Comparison of ENCODE assay signal across 17 cellular contexts in genomic region chr1:41608242-41608641, GRCh38.
DNase-seq lines count a peak whose midpoint lies in the region; ATAC-seq and TF ChIP-seq lines count a peak whose summit lies in the region.
"Had no signal": no experiment of that assay in that cellular context is flagged by ENCODE, and none has a peak within 500 bp of the region (broad histone marks: within the 10 kb centered on the region; RNA-seq: fewer than 3 reads in every experiment).

No MANE protein-coding gene starts in this region.

- ATAC-seq in Right ventricle myocardium superior (ENCODE audit: poor library complexity) (peak; percentile 36), lower lobe of right lung (peak; percentile 70 to 74), aorta (ENCODE audit: low FRiP score) (peak; percentile 31), GM21390 (IDR thresholded peaks at IDR 0.05; ENCODE audit: unreplicated experiment) (no peak), GM18907 (IDR thresholded peaks at IDR 0.05; ENCODE audit: unreplicated experiment) (no peak)
- ATAC-seq in central memory CD8-positive, alpha-beta T cell (replicated peaks; ENCODE audit: extremely low read depth, poor library complexity, severe bottlenecking) = no peak
- ATAC-seq: T-helper 17 cell had no signal

- H3K4me3 ChIP-seq in left ventricle myocardium inferior (no peak overlapping the region), lower lobe of right lung (no peak overlapping the region), aorta (ENCODE audit: low read length in 2 of 2) (no peak overlapping the region)
- H3K4me3 ChIP-seq: cardiac muscle cell had no signal

- H3K4me1 ChIP-seq in left ventricle myocardium inferior (peaks cover 8% of the 10 kb centered on the region), lower lobe of right lung (peaks cover 17% of the 10 kb centered on the region), aorta (ENCODE audit: control insufficient read depth in 1 of 2, insufficient read depth in 2 of 2, low read length in 2 of 2) (no peaks in the 10 kb centered on the region)
- H3K4me1 ChIP-seq: Caco-2 had no signal

- DNase-seq in Right ventricle myocardium superior (no peak), left ventricle myocardium inferior (no peak), lower lobe of right lung (no peak), aorta (peak in 1 of 2 donors; percentile 66), NCI-H2227 (lab: John Stamatoyannopoulos, UW; ENCODE audit: unreplicated experiment) (no peak)
- no peak for DNase-seq in central memory CD8-positive, alpha-beta T cell (ENCODE audit: low spot score in 2 of 2)
- DNase-seq: activated effector memory CD4-positive, alpha-beta T cell treated with Interleukin-2 at 50 U/mL for 16 hours; Caco-2; MM.1S; NCI-H2081; stimulated activated naive CD4-positive, alpha-beta T cell treated with Interleukin-2 at 50 U/mL for 16 hours; T-helper 17 cell had no signal

- H3K27me3 Mint-ChIP-seq in central memory CD8-positive, alpha-beta T cell = no peaks in the 10 kb centered on the region
- H3K27me3 Mint-ChIP-seq: T-helper 17 cell had no signal

- intact Hi-C loops in Right ventricle myocardium superior (cut with DNase I) = no loop called here
- intact Hi-C loops in left ventricle myocardium inferior (cut with micrococcal nuclease) = no loop called here
- intact Hi-C loops in lower lobe of right lung (cut with DNase I) = no loop called here
- intact Hi-C loops in aorta (cut with DNase I) = no loop called here

- H3K36me3 Mint-ChIP-seq in central memory CD8-positive, alpha-beta T cell (ENCODE audit: insufficient read depth) = no peaks in the 10 kb centered on the region

- H3K9me3 Mint-ChIP-seq in central memory CD8-positive, alpha-beta T cell = no peaks in the 10 kb centered on the region

- WGBS in aorta, 2 donors = 5 to 7% methylated on average over 4 of the region's 4 CpGs

- H3K27ac ChIP-seq in left ventricle myocardium inferior (replicated peaks) (no peak overlapping the region), lower lobe of right lung (no peak overlapping the region), aorta (ENCODE audit: low read depth in 1 of 2, low read length in 2 of 2) (no peak overlapping the region)
- H3K27ac ChIP-seq: cardiac muscle cell, neutrophil, RWPE1 had no signal

- H3K36me3 ChIP-seq in left ventricle myocardium inferior (no peaks in the 10 kb centered on the region), lower lobe of right lung (no peaks in the 10 kb centered on the region), aorta (ENCODE audit: control insufficient read depth in 1 of 2, insufficient read depth in 2 of 2, low read length in 1 of 2) (no peaks in the 10 kb centered on the region)
- H3K36me3 ChIP-seq: cardiac muscle cell, neutrophil had no signal

- no peak overlapping the region for H3K4me3 Mint-ChIP-seq in central memory CD8-positive, alpha-beta T cell
- H3K4me3 Mint-ChIP-seq: T-helper 17 cell had no signal

- peaks cover 15% of the 10 kb centered on the region for H3K4me1 Mint-ChIP-seq in central memory CD8-positive, alpha-beta T cell

- H3K27me3 ChIP-seq in left ventricle myocardium inferior (ENCODE audit: low read depth) (no peaks in the 10 kb centered on the region), lower lobe of right lung (ENCODE audit: low read depth) (no peaks in the 10 kb centered on the region), aorta (ENCODE audit: control insufficient read depth in 1 of 2, insufficient read depth in 2 of 2, low read length in 1 of 2) (no peaks in the 10 kb centered on the region)
- H3K27me3 ChIP-seq: cardiac muscle cell, neutrophil had no signal

- H3K27ac Mint-ChIP-seq in central memory CD8-positive, alpha-beta T cell (ENCODE audit: low read depth) = peak overlapping the region; percentile 23
- H3K27ac Mint-ChIP-seq: T-helper 17 cell had no signal

- H3K9me3 ChIP-seq in left ventricle myocardium inferior (replicated peaks) (no peaks in the 10 kb centered on the region), lower lobe of right lung (no peaks in the 10 kb centered on the region), aorta (ENCODE audit: control insufficient read depth, low read length) (no peaks in the 10 kb centered on the region)
- H3K9me3 ChIP-seq: Caco-2, neutrophil had no signal

- TF ChIP-seq CTCF in left ventricle myocardium inferior (IDR thresholded peaks at IDR 0.05; ENCODE audit: borderline replicate concordance) (no peak), lower lobe of right lung (IDR thresholded peaks at IDR 0.05) (no peak)

Comparison
In these comparisons a context has a peak if more than half of its experiments do, and no peak if none do; other contexts are left out.
1. ATAC-seq: peak in Right ventricle myocardium superior (single experiment), lower lobe of right lung (2 of 2) and aorta (single experiment); none in central memory CD8-positive, alpha-beta T cell (single experiment), GM21390 (single experiment) and GM18907 (single experiment).